10 cellular contexts compared by ENCODE assay signal in the genomic region with DNA sequence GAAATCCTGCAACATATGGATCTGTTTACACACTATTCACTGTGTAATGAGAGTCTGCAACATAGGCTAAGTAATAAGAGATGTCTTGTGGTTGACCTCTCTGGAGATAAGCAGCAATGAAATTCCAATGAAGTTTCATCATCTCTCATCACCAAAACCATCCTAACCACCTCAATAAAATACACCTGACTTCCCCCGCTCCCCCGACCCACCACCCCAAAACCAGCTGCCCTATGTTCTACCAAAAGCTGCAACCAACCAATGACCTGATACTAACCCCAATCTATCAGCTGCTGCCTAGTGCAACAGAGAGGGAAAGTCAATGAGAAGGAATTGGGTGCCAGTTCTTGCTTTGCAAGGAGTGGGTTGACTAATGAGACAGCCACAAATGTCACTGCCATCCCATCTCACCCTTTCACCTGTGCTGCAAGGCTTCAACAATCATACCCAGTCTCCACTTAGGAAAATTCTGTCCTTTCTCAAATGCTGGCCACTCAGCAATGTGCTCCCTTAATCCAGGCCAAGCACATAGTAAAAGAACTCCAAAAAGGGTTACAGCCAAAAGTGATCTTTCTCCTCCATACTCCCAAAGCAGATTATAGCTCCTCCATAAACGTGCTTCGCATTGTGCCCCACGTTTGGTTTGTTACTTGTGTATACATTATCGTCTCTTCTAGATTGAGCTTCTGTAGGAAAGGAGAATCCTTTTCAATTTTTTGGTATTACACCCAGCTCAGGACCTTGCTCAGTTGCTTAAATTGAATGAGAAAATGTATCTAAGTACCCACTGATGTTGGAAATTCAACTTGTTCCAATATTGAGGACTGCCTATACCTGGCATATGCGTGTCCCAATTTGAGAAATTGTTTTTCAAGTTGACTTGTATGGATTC. TPM values are rescaled to one million over a fixed set of nuclear protein-coding genes. Genes with fewer than 3 reads are reported as not detected.
DNase-seq lines count a peak whose midpoint lies in the region; ATAC-seq and TF ChIP-seq lines count a peak whose summit lies in the region.
"Had no signal": no experiment of that assay in that cellular context is flagged by ENCODE, and none has a peak within 500 bp of the region (broad histone marks: within the 10 kb centered on the region; RNA-seq: fewer than 3 reads in every experiment).

No MANE protein-coding gene starts in this region.

- H3K9me3 ChIP-seq in MM.1S (replicated peaks; ENCODE audit: insufficient read depth, low read length), result no peaks in the 10 kb centered on the region
- no peaks in the 10 kb centered on the region for H3K9me3 ChIP-seq in sigmoid colon

- no peak overlapping the region for H3K4me2 ChIP-seq in MM.1S (ENCODE audit: low read depth, low read length)

- TF ChIP-seq CTCF in MM.1S (IDR thresholded peaks at IDR 0.05; ENCODE audit: low read length), result no peak
- TF ChIP-seq CTCF in sigmoid colon (IDR thresholded peaks at IDR 0.05), result no peak

- DNase-seq in activated naive CD8-positive, alpha-beta T cell treated with anti-CD3 and anti-CD28 coated beads for 36 hours, result peak; percentile 51
- DNase-seq in MM.1S (no peak), sciatic nerve (ENCODE audit: low spot score) (no peak), sigmoid colon (no peak)
- DNase-seq: mammary epithelial cell, T1000 had no signal

- H3K4me1 ChIP-seq in MM.1S (ENCODE audit: low read length) (peaks cover 31% of the 10 kb centered on the region), sigmoid colon (peaks cover 0 to 4% (median 0%) of the 10 kb centered on the region in 4 donors)

- H3K27me3 ChIP-seq in MM.1S (replicated peaks; ENCODE audit: insufficient read depth, low read length) (no peaks in the 10 kb centered on the region), sigmoid colon (no peaks in the 10 kb centered on the region)

- H3K27ac ChIP-seq in MM.1S (ENCODE audit: low read length) (no peak overlapping the region), sigmoid colon (no peak overlapping the region)

- TF ChIP-seq POLR2A in GM10847 (IDR thresholded peaks at IDR 0.05; ENCODE audit: extremely low read depth, insufficient read length) (peak; percentile 79), sigmoid colon (IDR thresholded peaks at IDR 0.05) (no peak)

- no peak overlapping the region for H3K4me3 ChIP-seq in MM.1S (ENCODE audit: low read length)
- no peak overlapping the region for H3K4me3 ChIP-seq in sigmoid colon

- H3K9ac ChIP-seq in MM.1S (ENCODE audit: low read length), result no peak overlapping the region

- no peaks in the 10 kb centered on the region for H4K20me1 ChIP-seq in MM.1S (ENCODE audit: insufficient read depth, low read length)

- no peaks in the 10 kb centered on the region for H3K9me2 ChIP-seq in MM.1S (replicated peaks; ENCODE audit: insufficient read depth, low read length)

- peaks cover 1% of the 10 kb centered on the region for H3K9me3 Mint-ChIP-seq in activated naive CD8-positive, alpha-beta T cell treated with anti-CD3 and anti-CD28 coated beads for 36 hours

- peaks cover 54% of the 10 kb centered on the region for H3K27me3 Mint-ChIP-seq in activated naive CD8-positive, alpha-beta T cell treated with anti-CD3 and anti-CD28 coated beads for 36 hours

- H3K79me2 ChIP-seq in MM.1S (ENCODE audit: low read length), result no peaks in the 10 kb centered on the region

- ATAC-seq in GM19452 (IDR thresholded peaks at IDR 0.05; ENCODE audit: unreplicated experiment), result peak; percentile 18
- ATAC-seq in HG03175 (IDR thresholded peaks at IDR 0.05; ENCODE audit: unreplicated experiment), result peak; percentile 22
- no peak for ATAC-seq in sciatic nerve
- ATAC-seq in HG02970 (IDR thresholded peaks at IDR 0.05; ENCODE audit: low FRiP score, unreplicated experiment), result no peak

- H3K27ac Mint-ChIP-seq in activated naive CD8-positive, alpha-beta T cell treated with anti-CD3 and anti-CD28 coated beads for 36 hours, result peak overlapping the region; percentile 98

- TF ChIP-seq EP300 in sigmoid colon (IDR thresholded peaks at IDR 0.05), result no peak

- peaks cover 71% of the 10 kb centered on the region for H3K36me3 Mint-ChIP-seq in activated naive CD8-positive, alpha-beta T cell treated with anti-CD3 and anti-CD28 coated beads for 36 hours

- intact Hi-C loops in sciatic nerve (cut with DNase I) (no loop called here), sigmoid colon (cut with DNase I) (no loop called here)

- 90 to 92% methylated on average over 7 of the region's 7 CpGs for WGBS in sigmoid colon, 2 donors

- peaks cover 17% of the 10 kb centered on the region for H3F3A ChIP-seq in MM.1S (ENCODE audit: insufficient read depth, low read length)

- H3K4me1 Mint-ChIP-seq in activated naive CD8-positive, alpha-beta T cell treated with anti-CD3 and anti-CD28 coated beads for 36 hours, result peaks cover 70% of the 10 kb centered on the region

- no peaks in the 10 kb centered on the region for H3K36me3 ChIP-seq in MM.1S (replicated peaks; ENCODE audit: insufficient read depth, low read length)
- H3K36me3 ChIP-seq in sigmoid colon, result peaks cover 0 to 18% (median 0%) of the 10 kb centered on the region in 4 donors

- H3K4me3 Mint-ChIP-seq in activated naive CD8-positive, alpha-beta T cell treated with anti-CD3 and anti-CD28 coated beads for 36 hours, result peak overlapping the region; percentile 51

- H2AFZ ChIP-seq in MM.1S (ENCODE audit: low read length), result no peak overlapping the region

RNA-seq across cellular contexts. Expression of a gene that starts 29.0 kb away (rescaled TPM):
- 10 to 100 TPM; 86.1 to 86.2 TPM for total RNA-seq in activated naive CD8-positive, alpha-beta T cell treated with anti-CD3 and anti-CD28 coated beads for 36 hours
- total RNA-seq in sciatic nerve (18.1 TPM), sigmoid colon (10 to 100 TPM; 15.3 to 18.9 (median 17.5) TPM)
- 10 to 100 TPM; 24.6 to 53.6 (median 38.4) TPM for polyA plus RNA-seq in sigmoid colon

Comparison
In these comparisons a context has a peak if more than half of its experiments do, and no peak if none do; other contexts are left out.
1. ATAC-seq: peak in GM19452 (single experiment) and HG03175 (single experiment); none in sciatic nerve (single experiment) and HG02970 (single experiment).